In the genomic region with DNA sequence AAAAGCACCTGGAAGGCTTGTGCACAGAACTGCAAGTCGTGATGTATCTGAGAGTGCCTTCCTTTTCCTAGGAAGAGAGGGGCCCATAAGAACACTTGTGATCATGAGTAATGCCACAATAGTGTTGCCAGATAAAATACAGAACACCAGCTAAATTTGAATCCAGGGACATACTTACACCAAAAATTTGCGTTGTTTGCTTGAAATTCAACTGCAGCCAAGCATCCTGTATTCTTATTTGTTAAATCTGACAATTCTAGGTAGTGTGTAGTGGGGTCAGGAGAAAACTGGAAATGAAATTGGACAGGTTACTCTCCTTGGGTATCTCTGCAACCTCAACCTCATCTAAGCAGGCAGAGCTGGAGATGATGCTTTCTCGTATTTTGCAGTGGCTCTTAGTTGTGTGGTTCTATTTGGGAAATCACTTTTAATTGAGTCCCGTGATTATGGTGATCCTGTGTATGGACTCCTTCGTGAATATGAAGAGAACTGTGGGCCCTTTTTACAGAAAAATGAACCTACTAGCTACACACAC, we compare ENCODE assay signal across 13 cellular contexts. TPM values are rescaled to one million over a fixed set of nuclear protein-coding genes. Genes with fewer than 3 reads are reported as not detected.
A peak's percentile ranks its signal among the peaks of the same experiment; 100 is the strongest.
DNase-seq lines count a peak whose midpoint lies in the region; ATAC-seq and TF ChIP-seq lines count a peak whose summit lies in the region.
"Had no signal": no experiment of that assay in that cellular context is flagged by ENCODE, and none has a peak within 500 bp of the region (broad histone marks: within the 10 kb centered on the region; RNA-seq: fewer than 3 reads in every experiment).

No MANE protein-coding gene starts in this region.

- H3K9me3 ChIP-seq in Loucy (ENCODE audit: insufficient read depth, low read depth, low read length) (no peaks in the 10 kb centered on the region), HAP-1 (no peaks in the 10 kb centered on the region)
- H3K9me3 ChIP-seq: prostate gland, SK-N-SH had no signal

- H3K36me3 Mint-ChIP-seq in activated T-cell treated with anti-CD3 and anti-CD28 coated beads, Interleukin-2, amount 50 U/mL, for 4 hours (ENCODE audit: insufficient read depth): peaks cover 13% of the 10 kb centered on the region
- H3K36me3 Mint-ChIP-seq in brain: peaks cover 5% of the 10 kb centered on the region
- peaks cover 11% of the 10 kb centered on the region for H3K36me3 Mint-ChIP-seq in stimulated activated naive CD8-positive, alpha-beta T cell treated with anti-CD3 and anti-CD28 coated beads, Interleukin-15, Interleukin-2, amounts not matched to agents 100 ng/mL and 50 ng/mL, for 24 hours (ENCODE audit: low read depth)

- no peaks in the 10 kb centered on the region for H3K79me2 ChIP-seq in Loucy (ENCODE audit: insufficient read depth, low read length)

- no peak for TF ChIP-seq CTCF in Loucy (conservative IDR thresholded peaks at IDR 0.05; ENCODE audit: low read length)
- TF ChIP-seq CTCF in brain (conservative IDR thresholded peaks at IDR 0.05): peak; percentile 0 to 24
- TF ChIP-seq CTCF in lower leg skin (IDR thresholded peaks at IDR 0.05): no peak

- H3K4me3 ChIP-seq in Loucy (ENCODE audit: low read length, poor library complexity, severe bottlenecking): no peak overlapping the region
- H3K4me3 ChIP-seq in HAP-1: no peak overlapping the region
- no peak overlapping the region for H3K4me3 ChIP-seq in lower leg skin (ENCODE audit: low read depth, poor library complexity, severe bottlenecking)
- H3K4me3 ChIP-seq: PC-9, prostate gland had no signal

- DNase-seq in activated T-cell treated with anti-CD3 and anti-CD28 coated beads, Interleukin-2, amount 50 U/mL, for 4 hours: no peak
- DNase-seq in activated T-cell treated with anti-CD3 and anti-CD28 coated beads for 4 hours: no peak
- no peak for DNase-seq in activated effector memory CD4-positive, alpha-beta T cell treated with anti-CD3 and anti-CD28 coated beads, Interleukin-2, amount 50 U/mL, for 16 hours
- DNase-seq in HAP-1 (ENCODE audit: low spot score in 2 of 2): no peak
- no peak for DNase-seq in lower leg skin (ENCODE audit: low spot score in 2 of 2)

- H3K27me3 Mint-ChIP-seq in activated T-cell treated with anti-CD3 and anti-CD28 coated beads, Interleukin-2, amount 50 U/mL, for 4 hours (ENCODE audit: low read depth): no peaks in the 10 kb centered on the region
- H3K27me3 Mint-ChIP-seq in brain: peaks cover 22% of the 10 kb centered on the region
- no peaks in the 10 kb centered on the region for H3K27me3 Mint-ChIP-seq in stimulated activated naive CD8-positive, alpha-beta T cell treated with anti-CD3 and anti-CD28 coated beads, Interleukin-15, Interleukin-2, amounts not matched to agents 100 ng/mL and 50 ng/mL, for 24 hours
- H3K27me3 Mint-ChIP-seq: activated B cell treated with CpG ODN at 0.5 μM for 24 hours had no signal

- no peaks in the 10 kb centered on the region for H3K9me2 ChIP-seq in Loucy (replicated peaks; ENCODE audit: low read depth, low read length)
- H3K9me2 ChIP-seq: SK-N-SH had no signal

- no peak overlapping the region for H2AFZ ChIP-seq in Loucy (ENCODE audit: low read length)
- H2AFZ ChIP-seq: PC-9 had no signal

- no peaks in the 10 kb centered on the region for H3F3A ChIP-seq in Loucy (ENCODE audit: low read depth)

- H3K4me1 Mint-ChIP-seq in activated T-cell treated with anti-CD3 and anti-CD28 coated beads, Interleukin-2, amount 50 U/mL, for 4 hours (ENCODE audit: low read depth): peaks cover 36% of the 10 kb centered on the region
- H3K4me1 Mint-ChIP-seq in brain: peaks cover 16% of the 10 kb centered on the region
- H3K4me1 Mint-ChIP-seq in stimulated activated naive CD8-positive, alpha-beta T cell treated with anti-CD3 and anti-CD28 coated beads, Interleukin-15, Interleukin-2, amounts not matched to agents 100 ng/mL and 50 ng/mL, for 24 hours (ENCODE audit: low read depth): peaks cover 47% of the 10 kb centered on the region

- H4K20me1 ChIP-seq in Loucy (ENCODE audit: insufficient read depth, low read length, poor library complexity, severe bottlenecking): no peaks in the 10 kb centered on the region

- H3K9ac ChIP-seq in Loucy (ENCODE audit: low read depth, low read length, poor library complexity, severe bottlenecking): peak overlapping the region; percentile 5
- H3K9ac ChIP-seq: SK-N-SH had no signal

- TF ChIP-seq POLR2A in lower leg skin (IDR thresholded peaks at IDR 0.05): no peak

- ATAC-seq in activated T-cell treated with anti-CD3 and anti-CD28 coated beads, Interleukin-2, amount 50 U/mL, for 4 hours: peak; percentile 16 to 26

- H3K27me3 ChIP-seq in Loucy (ENCODE audit: insufficient read depth, low read length, poor library complexity, severe bottlenecking): no peaks in the 10 kb centered on the region
- no peaks in the 10 kb centered on the region for H3K27me3 ChIP-seq in HAP-1 (ENCODE audit: low read depth)

- in situ Hi-C loops in HAP-1 (cut with MboI; ENCODE audit: low sequenced_read_pairs): loop anchor here (5.0 kb wide), 1 partner anchor 123 kb away; no protein-coding TSS in a partner anchor

- H3K4me3 Mint-ChIP-seq in activated T-cell treated with anti-CD3 and anti-CD28 coated beads, Interleukin-2, amount 50 U/mL, for 4 hours: peak overlapping the region; percentile 4
- H3K4me3 Mint-ChIP-seq in brain: no peak overlapping the region
- peak overlapping the region; percentile 42 for H3K4me3 Mint-ChIP-seq in stimulated activated naive CD8-positive, alpha-beta T cell treated with anti-CD3 and anti-CD28 coated beads, Interleukin-15, Interleukin-2, amounts not matched to agents 100 ng/mL and 50 ng/mL, for 24 hours
- H3K4me3 Mint-ChIP-seq: activated B cell treated with CpG ODN at 0.5 μM for 24 hours had no signal

- H3K4me1 ChIP-seq in Loucy (ENCODE audit: insufficient read depth, low read length, poor library complexity, severe bottlenecking) (peaks cover 7% of the 10 kb centered on the region), HAP-1 (no peaks in the 10 kb centered on the region)
- H3K4me1 ChIP-seq: prostate gland had no signal

- intact Hi-C loops in lower leg skin (cut with DNase I; ENCODE audit: low total_unique reads): loop anchor here (2.0 kb wide), 1 partner anchor 129 kb away; no protein-coding TSS in a partner anchor

- H3K36me3 ChIP-seq in Loucy (ENCODE audit: insufficient read depth, low read length) (peaks cover 7% of the 10 kb centered on the region; the same call in 1 of the 2 replicates), HAP-1 (replicated peaks) (peaks cover 5% of the 10 kb centered on the region)

- no peaks in the 10 kb centered on the region for H3K9me3 Mint-ChIP-seq in activated T-cell treated with anti-CD3 and anti-CD28 coated beads, Interleukin-2, amount 50 U/mL, for 4 hours
- H3K9me3 Mint-ChIP-seq in brain: no peaks in the 10 kb centered on the region
- no peaks in the 10 kb centered on the region for H3K9me3 Mint-ChIP-seq in stimulated activated naive CD8-positive, alpha-beta T cell treated with anti-CD3 and anti-CD28 coated beads, Interleukin-15, Interleukin-2, amounts not matched to agents 100 ng/mL and 50 ng/mL, for 24 hours
- H3K9me3 Mint-ChIP-seq: activated B cell treated with CpG ODN at 0.5 μM for 24 hours, endodermal cell had no signal

- H3K4me2 ChIP-seq in Loucy (ENCODE audit: low read depth, low read length, poor library complexity, severe bottlenecking): no peak overlapping the region
- H3K4me2 ChIP-seq: PC-9, SK-N-SH had no signal

- H3K27ac Mint-ChIP-seq in brain: peak overlapping the region in 1 of 5 experiments; percentile 32
- peak overlapping the region; percentile 89 for H3K27ac Mint-ChIP-seq in stimulated activated naive CD8-positive, alpha-beta T cell treated with anti-CD3 and anti-CD28 coated beads, Interleukin-15, Interleukin-2, amounts not matched to agents 100 ng/mL and 50 ng/mL, for 24 hours
- H3K27ac Mint-ChIP-seq: endodermal cell had no signal

- WGBS in lower leg skin, 2 donors: 50 to 54% methylated on average over 5 of the region's 5 CpGs

RNA-seq across cellular contexts. Expression of a gene that starts 12.0 kb away (rescaled TPM):
- total RNA-seq in activated T-cell treated with anti-CD3 and anti-CD28 coated beads, Interleukin-2, amount 50 U/mL, for 4 hours: 10 to 100 TPM; 89.1 to 90.4 (median 90.3) TPM
- polyA plus RNA-seq in brain (ENCODE audit: insufficient read depth, low read depth, low replicate concordance): 66.0 TPM
- 10 to 100 TPM; 31.0 to 40.1 (median 35.1) TPM for total RNA-seq in lower leg skin

RNA-seq across cellular contexts. Expression of a gene that starts 17.9 kb away (rescaled TPM):
- total RNA-seq in activated T-cell treated with anti-CD3 and anti-CD28 coated beads, Interleukin-2, amount 50 U/mL, for 4 hours: 10 to 100 TPM; 61.4 to 78.1 (median 71.9) TPM
- 52.7 TPM for polyA plus RNA-seq in brain (ENCODE audit: insufficient read depth, low read depth, low replicate concordance)
- 10 to 100 TPM; 35.9 to 74.7 (median 47.3) TPM for total RNA-seq in lower leg skin

Comparison
In these comparisons a context has a peak if more than half of its experiments do, and no peak if none do; other contexts are left out.
1. H3K4me3 Mint-ChIP-seq: peak in activated T-cell treated with anti-CD3 and anti-CD28 coated beads, Interleukin-2, amount 50 U/mL, for 4 hours (single experiment) and stimulated activated naive CD8-positive, alpha-beta T cell treated with anti-CD3 and anti-CD28 coated beads, Interleukin-15, Interleukin-2, amounts not matched to agents 100 ng/mL and 50 ng/mL, for 24 hours (single experiment); none in brain (0 of 5).
2. CTCF ChIP-seq: peak in brain (2 of 2); none in Loucy (single experiment) and lower leg skin (0 of 3).